ENCODE assay signal across 21 cellular contexts in the genomic region with DNA sequence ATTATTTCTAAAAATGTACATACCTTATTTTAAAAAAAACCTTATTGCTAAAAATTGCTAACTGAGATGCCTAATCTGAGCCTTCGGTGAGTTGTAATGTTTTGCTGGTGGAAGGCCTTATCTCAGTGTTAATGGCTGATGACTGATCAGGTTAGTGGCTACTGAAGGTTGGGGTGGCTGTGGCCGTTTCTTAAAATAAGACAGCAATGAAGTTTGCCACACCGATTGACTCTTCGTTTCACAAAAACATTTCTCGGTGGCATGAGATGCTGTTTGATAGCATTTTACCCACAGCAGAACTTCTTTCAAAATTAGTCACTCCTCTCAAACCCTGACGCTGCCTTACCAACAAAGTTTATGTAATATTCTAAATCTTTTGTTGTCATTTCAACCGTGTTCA. TPM values are rescaled to one million over a fixed set of nuclear protein-coding genes. Genes with fewer than 3 reads are reported as not detected.
A peak's percentile ranks its signal among the peaks of the same experiment; 100 is the strongest.
DNase-seq lines count a peak whose midpoint lies in the region; ATAC-seq lines count a peak whose summit lies in the region.
"Had no signal": no experiment of that assay in that cellular context is flagged by ENCODE, and none has a peak within 500 bp of the region (broad histone marks: within the 10 kb centered on the region; RNA-seq: fewer than 3 reads in every experiment).

No MANE protein-coding gene starts in this region.

- peak; percentile 70 to 73 for ATAC-seq in activated CD4-positive, CD25-positive, alpha-beta regulatory T cell treated with anti-CD3 and anti-CD28 coated beads, Interleukin-2, amount 50 U/mL, for 24 hours
- peak; percentile 86 for ATAC-seq in activated CD8-positive, alpha-beta memory T cell treated with anti-CD3 and anti-CD28 coated beads, Interleukin-2, amount 10 ng/mL, durations not matched to agents 7 days and 5 days
- ATAC-seq in CD4-positive, CD25-positive, alpha-beta regulatory T cell (ENCODE audit: low read depth in 2 of 2) = no peak
- ATAC-seq in HG03457 (IDR thresholded peaks at IDR 0.05; ENCODE audit: unreplicated experiment) (no peak), GM18873 (IDR thresholded peaks at IDR 0.05; ENCODE audit: low FRiP score, unreplicated experiment) (no peak)

- peaks cover 34% of the 10 kb centered on the region for H3K36me3 ChIP-seq in CD4-positive, CD25-positive, alpha-beta regulatory T cell (ENCODE audit: control insufficient read depth, insufficient read depth, low read length)

- H3K9me3 Mint-ChIP-seq in activated CD8-positive, alpha-beta memory T cell treated with anti-CD3 and anti-CD28 coated beads, Interleukin-2, amount 10 ng/mL, durations not matched to agents 7 days and 5 days (ENCODE audit: low read depth) = no peaks in the 10 kb centered on the region
- no peaks in the 10 kb centered on the region for H3K9me3 Mint-ChIP-seq in CD4-positive, CD25-positive, alpha-beta regulatory T cell
- no peaks in the 10 kb centered on the region for H3K9me3 Mint-ChIP-seq in activated CD4-positive, alpha-beta memory T cell treated with anti-CD3 and anti-CD28 coated beads, Interleukin-2, amount 10 ng/mL, durations not matched to agents 7 days and 5 days
- H3K9me3 Mint-ChIP-seq: CD4-positive, alpha-beta T cell; CD8-positive, alpha-beta memory T cell had no signal

- no peak overlapping the region for H3K4me3 Mint-ChIP-seq in activated CD8-positive, alpha-beta memory T cell treated with anti-CD3 and anti-CD28 coated beads, Interleukin-2, amount 10 ng/mL, durations not matched to agents 7 days and 5 days
- H3K4me3 Mint-ChIP-seq in CD4-positive, CD25-positive, alpha-beta regulatory T cell = no peak overlapping the region
- no peak overlapping the region for H3K4me3 Mint-ChIP-seq in activated CD4-positive, alpha-beta memory T cell treated with anti-CD3 and anti-CD28 coated beads, Interleukin-2, amount 10 ng/mL, durations not matched to agents 7 days and 5 days
- H3K4me3 Mint-ChIP-seq: B cell; CD4-positive, alpha-beta T cell; CD8-positive, alpha-beta memory T cell had no signal

- H3K4me1 Mint-ChIP-seq in activated CD8-positive, alpha-beta memory T cell treated with anti-CD3 and anti-CD28 coated beads, Interleukin-2, amount 10 ng/mL, durations not matched to agents 7 days and 5 days = peaks cover 44% of the 10 kb centered on the region
- H3K4me1 Mint-ChIP-seq in CD4-positive, CD25-positive, alpha-beta regulatory T cell = peaks cover 14 to 31% (median 23%) of the 10 kb centered on the region in 4 donors
- H3K4me1 Mint-ChIP-seq in activated CD4-positive, alpha-beta memory T cell treated with anti-CD3 and anti-CD28 coated beads, Interleukin-2, amount 10 ng/mL, durations not matched to agents 7 days and 5 days = peaks cover 43% of the 10 kb centered on the region
- H3K4me1 Mint-ChIP-seq: B cell had no signal

- peaks cover 3% of the 10 kb centered on the region for H3K4me1 ChIP-seq in CD4-positive, CD25-positive, alpha-beta regulatory T cell (ENCODE audit: control insufficient read depth, insufficient read depth, low read length, poor library complexity, severe bottlenecking)
- H3K4me1 ChIP-seq: BLaER1 had no signal

- no peaks in the 10 kb centered on the region for H3K27me3 ChIP-seq in CD4-positive, CD25-positive, alpha-beta regulatory T cell (ENCODE audit: control insufficient read depth, insufficient read depth, low read length)
- H3K27me3 ChIP-seq: BLaER1 had no signal

- H3K27ac ChIP-seq in CD4-positive, CD25-positive, alpha-beta regulatory T cell (ENCODE audit: insufficient read depth, low read length, poor library complexity, severe bottlenecking) = peak overlapping the region; percentile 41
- H3K27ac ChIP-seq: 22Rv1, BLaER1, C4-2B, GM23248 had no signal

- no peaks in the 10 kb centered on the region for H3K27me3 Mint-ChIP-seq in activated CD8-positive, alpha-beta memory T cell treated with anti-CD3 and anti-CD28 coated beads, Interleukin-2, amount 10 ng/mL, durations not matched to agents 7 days and 5 days
- H3K27me3 Mint-ChIP-seq in CD4-positive, CD25-positive, alpha-beta regulatory T cell = no peaks in the 10 kb centered on the region
- no peaks in the 10 kb centered on the region for H3K27me3 Mint-ChIP-seq in activated CD4-positive, alpha-beta memory T cell treated with anti-CD3 and anti-CD28 coated beads, Interleukin-2, amount 10 ng/mL, durations not matched to agents 7 days and 5 days
- H3K27me3 Mint-ChIP-seq: B cell; CD4-positive, alpha-beta T cell; CD8-positive, alpha-beta memory T cell had no signal

- H3K4me3 ChIP-seq in CD4-positive, CD25-positive, alpha-beta regulatory T cell (ENCODE audit: low read depth, low read length) = no peak overlapping the region
- H3K4me3 ChIP-seq: BLaER1, GM23248 had no signal

- no peak for DNase-seq in activated CD4-positive, CD25-positive, alpha-beta regulatory T cell (lab: John Stamatoyannopoulos, UW)
- DNase-seq in activated CD8-positive, alpha-beta memory T cell treated with anti-CD3 and anti-CD28 coated beads, Interleukin-2, amount 10 ng/mL, durations not matched to agents 7 days and 5 days = peak; percentile 69
- DNase-seq in activated CD8-positive, alpha-beta memory T cell treated with anti-CD3 and anti-CD28 coated beads, Interleukin-2, amount 50 U/mL, for 4 hours = no peak
- peak in 1 of 3 donors; percentile 59 for DNase-seq in CD4-positive, CD25-positive, alpha-beta regulatory T cell
- peak; percentile 35 for DNase-seq in activated CD4-positive, alpha-beta memory T cell treated with anti-CD3 and anti-CD28 coated beads, Interleukin-2, amount 10 ng/mL, durations not matched to agents 7 days and 5 days
- DNase-seq: CD4-positive, alpha-beta T cell; CD8-positive, alpha-beta memory T cell; DMS 273 treated with DMSO at 0.1 percent for 48 hours; DMS79; EL; GF-D8; GM23248; H7; HCEC 1CT had no signal

- H3K27ac Mint-ChIP-seq in activated CD8-positive, alpha-beta memory T cell treated with anti-CD3 and anti-CD28 coated beads, Interleukin-2, amount 10 ng/mL, durations not matched to agents 7 days and 5 days = peak overlapping the region; percentile 60
- H3K27ac Mint-ChIP-seq in CD4-positive, CD25-positive, alpha-beta regulatory T cell = peak overlapping the region in 2 of 3 donors; percentile 15 to 70
- peak overlapping the region; percentile 62 for H3K27ac Mint-ChIP-seq in activated CD4-positive, alpha-beta memory T cell treated with anti-CD3 and anti-CD28 coated beads, Interleukin-2, amount 10 ng/mL, durations not matched to agents 7 days and 5 days
- H3K27ac Mint-ChIP-seq: B cell; CD4-positive, alpha-beta T cell had no signal

- POLR2A ChIA-PET in activated CD4-positive, alpha-beta memory T cell treated with anti-CD3 and anti-CD28 coated beads, Interleukin-2, amount 10 ng/mL, durations not matched to agents 7 days and 5 days (lab: Charles Lee) = interaction anchor here (1.3 to 3.2 kb wide), 2 partner anchors 14 to 15 kb away, joined by 6 to 44 read pairs; partner anchors contain the start of genes CENPK and PPWD1

- CTCF ChIA-PET in activated CD8-positive, alpha-beta memory T cell treated with anti-CD3 and anti-CD28 coated beads, Interleukin-2, amount 10 ng/mL, durations not matched to agents 7 days and 5 days (lab: Charles Lee) = no interaction called here
- CTCF ChIA-PET in activated CD4-positive, alpha-beta memory T cell treated with anti-CD3 and anti-CD28 coated beads, Interleukin-2, amount 10 ng/mL, durations not matched to agents 7 days and 5 days (lab: Charles Lee) = interaction anchor here (0.6 to 1.7 kb wide), 2 partner anchors 26 to 584 kb away, joined by 3 to 4 read pairs; no protein-coding TSS in a partner anchor

- H3K36me3 Mint-ChIP-seq in activated CD8-positive, alpha-beta memory T cell treated with anti-CD3 and anti-CD28 coated beads, Interleukin-2, amount 10 ng/mL, durations not matched to agents 7 days and 5 days = peaks cover 74% of the 10 kb centered on the region
- H3K36me3 Mint-ChIP-seq in CD4-positive, CD25-positive, alpha-beta regulatory T cell = peaks cover 48% of the 10 kb centered on the region
- H3K36me3 Mint-ChIP-seq in activated CD4-positive, alpha-beta memory T cell treated with anti-CD3 and anti-CD28 coated beads, Interleukin-2, amount 10 ng/mL, durations not matched to agents 7 days and 5 days (ENCODE audit: low read depth) = peaks cover 82% of the 10 kb centered on the region

- no peaks in the 10 kb centered on the region for H3K9me3 ChIP-seq in CD4-positive, CD25-positive, alpha-beta regulatory T cell (ENCODE audit: control insufficient read depth in 2 of 2, low read length in 2 of 2)
- H3K9me3 ChIP-seq: BLaER1 had no signal

RNA-seq across cellular contexts. Expression of gene CENPK, which starts 14.7 kb away (rescaled TPM):
- total RNA-seq in activated CD8-positive, alpha-beta memory T cell treated with anti-CD3 and anti-CD28 coated beads, Interleukin-2, amount 10 ng/mL, durations not matched to agents 7 days and 5 days = 100 to 1,000 TPM in 1 of 2 experiments, 10 to 100 TPM in 1; 94.6 to 107 TPM
- total RNA-seq in CD4-positive, CD25-positive, alpha-beta regulatory T cell = 47.9 TPM
- polyA plus RNA-seq in CD4-positive, CD25-positive, alpha-beta regulatory T cell = 10 to 100 TPM; 20.8 to 44.0 (median 39.1) TPM
- total RNA-seq in activated CD4-positive, alpha-beta memory T cell treated with anti-CD3 and anti-CD28 coated beads, Interleukin-2, amount 10 ng/mL, durations not matched to agents 7 days and 5 days = 10 to 100 TPM; 86.0 to 88.7 TPM

RNA-seq across cellular contexts. Expression of gene PPWD1, which starts 14.8 kb away (rescaled TPM):
- total RNA-seq in activated CD8-positive, alpha-beta memory T cell treated with anti-CD3 and anti-CD28 coated beads, Interleukin-2, amount 10 ng/mL, durations not matched to agents 7 days and 5 days = 10 to 100 TPM; 49.0 to 54.1 TPM
- 93.8 TPM for total RNA-seq in CD4-positive, CD25-positive, alpha-beta regulatory T cell
- 10 to 100 TPM; 31.7 to 38.0 (median 35.7) TPM for polyA plus RNA-seq in CD4-positive, CD25-positive, alpha-beta regulatory T cell
- 10 to 100 TPM; 46.7 to 50.0 TPM for total RNA-seq in activated CD4-positive, alpha-beta memory T cell treated with anti-CD3 and anti-CD28 coated beads, Interleukin-2, amount 10 ng/mL, durations not matched to agents 7 days and 5 days

Comparison
In these comparisons a context has a peak if more than half of its experiments do, and no peak if none do; other contexts are left out.
1. DNase-seq: peak in activated CD8-positive, alpha-beta memory T cell treated with anti-CD3 and anti-CD28 coated beads, Interleukin-2, amount 10 ng/mL, durations not matched to agents 7 days and 5 days (single experiment) and activated CD4-positive, alpha-beta memory T cell treated with anti-CD3 and anti-CD28 coated beads, Interleukin-2, amount 10 ng/mL, durations not matched to agents 7 days and 5 days (single experiment); none in activated CD4-positive, CD25-positive, alpha-beta regulatory T cell (0 of 4) and activated CD8-positive, alpha-beta memory T cell treated with anti-CD3 and anti-CD28 coated beads, Interleukin-2, amount 50 U/mL, for 4 hours (single experiment).
2. ATAC-seq: peak in activated CD4-positive, CD25-positive, alpha-beta regulatory T cell treated with anti-CD3 and anti-CD28 coated beads, Interleukin-2, amount 50 U/mL, for 24 hours (2 of 2) and activated CD8-positive, alpha-beta memory T cell treated with anti-CD3 and anti-CD28 coated beads, Interleukin-2, amount 10 ng/mL, durations not matched to agents 7 days and 5 days (single experiment); none in CD4-positive, CD25-positive, alpha-beta regulatory T cell (0 of 2), HG03457 (single experiment) and GM18873 (single experiment).
3. Peak in every context shown above with its lines, with median percentiles within 50 percentile points of each other: H3K27ac Mint-ChIP-seq.